In the genomic region with DNA sequence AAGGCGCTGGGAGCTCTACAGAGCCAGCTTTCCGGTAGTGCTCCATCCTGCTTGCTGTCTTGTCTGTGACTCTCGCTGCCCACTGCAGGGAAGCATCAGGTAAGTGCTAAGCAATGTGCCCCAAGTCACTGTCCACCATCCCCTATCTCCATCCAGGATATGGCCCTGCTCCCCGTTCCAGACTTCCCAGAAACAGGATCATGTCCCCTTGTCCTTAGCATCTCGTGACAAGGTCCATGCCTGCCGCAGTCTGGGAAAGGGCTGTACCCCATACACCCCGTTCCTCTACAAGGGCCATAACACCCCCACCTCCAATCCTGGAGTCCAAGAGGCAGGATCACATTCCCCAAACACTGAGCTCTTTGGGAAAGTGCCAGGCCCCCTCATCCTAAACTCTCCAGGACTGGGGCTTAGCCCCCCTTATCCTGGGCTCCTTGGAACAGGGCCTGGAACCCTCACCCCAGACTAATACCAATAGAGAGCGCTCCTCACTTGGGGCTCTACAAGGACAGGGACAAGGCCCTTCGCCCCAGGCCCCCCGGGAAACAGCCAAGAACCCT, we compare ENCODE assay signal across 6 cellular contexts. TPM values are rescaled to one million over a fixed set of nuclear protein-coding genes. Genes with fewer than 3 reads are reported as not detected.
DNase-seq lines count a peak whose midpoint lies in the region; ATAC-seq and TF ChIP-seq lines count a peak whose summit lies in the region.

No MANE protein-coding gene starts in this region.

- H3K27ac ChIP-seq in caudate nucleus (ENCODE audit: low read depth, low read length) = peak overlapping the region; percentile 67

- peak overlapping the region; percentile 86 for H3K4me3 Mint-ChIP-seq in activated CD4-positive, alpha-beta T cell treated with anti-CD3 and anti-CD28 coated beads for 36 hours

- POLR2A ChIA-PET in activated CD4-positive, alpha-beta T cell treated with anti-CD3 and anti-CD28 coated beads for 36 hours (lab: Charles Lee) = interaction anchor here (0.7 kb wide), 1 partner anchor 26 kb away, joined by 3 read pairs; no protein-coding TSS in a partner anchor

- CTCF ChIA-PET in activated CD4-positive, alpha-beta T cell treated with anti-CD3 and anti-CD28 coated beads for 36 hours (lab: Charles Lee) = interaction anchor here (1.0 to 2.7 kb wide), 5 partner anchors 20 to 91 kb away, joined by 3 to 26 read pairs (median 8); a partner anchor contains a TSS

- peak; percentile 20 for ATAC-seq in activated CD4-positive, alpha-beta T cell treated with anti-CD3 and anti-CD28 coated beads for 36 hours
- ATAC-seq in omental fat pad (ENCODE audit: low FRiP score) = peak; percentile 20

- H3K36me3 Mint-ChIP-seq in activated CD4-positive, alpha-beta T cell treated with anti-CD3 and anti-CD28 coated beads for 36 hours (ENCODE audit: low read depth) = peaks cover 19% of the 10 kb centered on the region

- no peak for DNase-seq in activated CD4-positive, alpha-beta T cell treated with anti-CD3 and anti-CD28 coated beads for 36 hours
- no peak for DNase-seq in activated CD4-positive, alpha-beta T cell treated with anti-CD3 and anti-CD28 coated beads, Interleukin-2, amount 50 U/mL, for 1 hour
- peak in 6 of 61 donors; percentile 34 to 55 (median 46) for DNase-seq in caudate nucleus (lab: John Stamatoyannopoulos, UW)
- no peak for DNase-seq in omental fat pad (ENCODE audit: low spot score)
- no peak for DNase-seq in HK-2 (ENCODE audit: unreplicated experiment)
- no peak for DNase-seq in ACHN

- in situ Hi-C loops in ACHN (cut with HindIII; ENCODE audit: low pct_ligation_motif_present, low pct_unique_long_range_greater_than_20kb, low sequenced_read_pairs) = no loop called here

- H3K27ac Mint-ChIP-seq in activated CD4-positive, alpha-beta T cell treated with anti-CD3 and anti-CD28 coated beads for 36 hours = peak overlapping the region; percentile 93

- peaks cover 16% of the 10 kb centered on the region for H3K4me1 Mint-ChIP-seq in activated CD4-positive, alpha-beta T cell treated with anti-CD3 and anti-CD28 coated beads for 36 hours

- no peaks in the 10 kb centered on the region for H3K9me3 Mint-ChIP-seq in activated CD4-positive, alpha-beta T cell treated with anti-CD3 and anti-CD28 coated beads for 36 hours (ENCODE audit: low read depth)

- intact Hi-C loops in activated CD4-positive, alpha-beta T cell treated with anti-CD3 and anti-CD28 coated beads for 36 hours (cut with DNase I, micrococcal nuclease) = loop anchor here (5.0 to 10.0 kb wide), 3 partner anchors 36 to 437 kb away; a partner anchor contains a TSS

- no peaks in the 10 kb centered on the region for H3K27me3 Mint-ChIP-seq in activated CD4-positive, alpha-beta T cell treated with anti-CD3 and anti-CD28 coated beads for 36 hours

- no peak for TF ChIP-seq CTCF in omental fat pad (IDR thresholded peaks at IDR 0.05)

RNA-seq across cellular contexts. Expression of a gene that starts 0.6 kb away (rescaled TPM):
- total RNA-seq in activated CD4-positive, alpha-beta T cell treated with anti-CD3 and anti-CD28 coated beads for 36 hours = 10 to 100 TPM; 29.3 to 35.2 TPM
- total RNA-seq in omental fat pad = 10 to 100 TPM; 13.3 to 28.1 (median 23.1) TPM

RNA-seq across cellular contexts. Expression of a gene that starts 9.0 kb away (rescaled TPM):
- total RNA-seq in activated CD4-positive, alpha-beta T cell treated with anti-CD3 and anti-CD28 coated beads for 36 hours = 10 to 100 TPM; 65.9 to 68.4 TPM
- total RNA-seq in omental fat pad = 10 to 100 TPM; 46.5 to 93.8 (median 75.0) TPM

RNA-seq across cellular contexts. Expression of a gene that starts 17.5 kb away (rescaled TPM):
- under 1 TPM; 0.66 to 0.76 TPM for total RNA-seq in activated CD4-positive, alpha-beta T cell treated with anti-CD3 and anti-CD28 coated beads for 36 hours
- not detected for total RNA-seq in omental fat pad

RNA-seq across cellular contexts. Expression of a gene that starts 21.8 kb away (rescaled TPM):
- total RNA-seq in activated CD4-positive, alpha-beta T cell treated with anti-CD3 and anti-CD28 coated beads for 36 hours = not detected
- total RNA-seq in omental fat pad = 10 to 100 TPM; 41.9 to 81.5 (median 60.4) TPM

RNA-seq across cellular contexts. Expression of a gene that starts 26.3 kb away (rescaled TPM):
- 10 to 100 TPM; 63.6 to 68.0 TPM for total RNA-seq in activated CD4-positive, alpha-beta T cell treated with anti-CD3 and anti-CD28 coated beads for 36 hours
- 10 to 100 TPM; 72.9 to 88.6 (median 73.2) TPM for total RNA-seq in omental fat pad
